In the genomic region with DNA sequence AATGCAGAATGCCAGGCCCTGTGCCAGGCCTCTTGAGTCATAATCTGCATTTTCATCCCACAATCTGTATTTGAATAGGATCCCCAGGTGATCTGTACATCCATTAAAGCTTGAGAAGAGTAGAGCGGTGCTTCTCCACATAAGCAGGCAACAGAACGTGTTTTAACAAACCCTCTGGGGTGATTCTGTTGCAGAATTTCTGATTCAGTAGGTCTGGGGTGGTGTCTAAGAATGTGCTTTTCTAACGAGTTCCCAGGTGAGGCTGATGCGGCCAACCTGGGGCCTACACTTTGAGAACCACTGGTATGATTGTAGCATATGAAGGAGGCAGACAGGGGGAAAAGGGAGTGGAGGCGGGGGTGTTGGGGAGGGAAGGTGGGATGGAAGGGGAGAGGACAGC, we compare ENCODE assay signal across 1 cellular context.
TF ChIP-seq lines count a peak whose summit lies in the region.

No MANE protein-coding gene starts in this region.

TF ChIP-seq in H1, 55 proteins besides CTCF, POLR2A, EP300 and RAD21 (continued from another document):
- TF ChIP-seq, protein P1, sequence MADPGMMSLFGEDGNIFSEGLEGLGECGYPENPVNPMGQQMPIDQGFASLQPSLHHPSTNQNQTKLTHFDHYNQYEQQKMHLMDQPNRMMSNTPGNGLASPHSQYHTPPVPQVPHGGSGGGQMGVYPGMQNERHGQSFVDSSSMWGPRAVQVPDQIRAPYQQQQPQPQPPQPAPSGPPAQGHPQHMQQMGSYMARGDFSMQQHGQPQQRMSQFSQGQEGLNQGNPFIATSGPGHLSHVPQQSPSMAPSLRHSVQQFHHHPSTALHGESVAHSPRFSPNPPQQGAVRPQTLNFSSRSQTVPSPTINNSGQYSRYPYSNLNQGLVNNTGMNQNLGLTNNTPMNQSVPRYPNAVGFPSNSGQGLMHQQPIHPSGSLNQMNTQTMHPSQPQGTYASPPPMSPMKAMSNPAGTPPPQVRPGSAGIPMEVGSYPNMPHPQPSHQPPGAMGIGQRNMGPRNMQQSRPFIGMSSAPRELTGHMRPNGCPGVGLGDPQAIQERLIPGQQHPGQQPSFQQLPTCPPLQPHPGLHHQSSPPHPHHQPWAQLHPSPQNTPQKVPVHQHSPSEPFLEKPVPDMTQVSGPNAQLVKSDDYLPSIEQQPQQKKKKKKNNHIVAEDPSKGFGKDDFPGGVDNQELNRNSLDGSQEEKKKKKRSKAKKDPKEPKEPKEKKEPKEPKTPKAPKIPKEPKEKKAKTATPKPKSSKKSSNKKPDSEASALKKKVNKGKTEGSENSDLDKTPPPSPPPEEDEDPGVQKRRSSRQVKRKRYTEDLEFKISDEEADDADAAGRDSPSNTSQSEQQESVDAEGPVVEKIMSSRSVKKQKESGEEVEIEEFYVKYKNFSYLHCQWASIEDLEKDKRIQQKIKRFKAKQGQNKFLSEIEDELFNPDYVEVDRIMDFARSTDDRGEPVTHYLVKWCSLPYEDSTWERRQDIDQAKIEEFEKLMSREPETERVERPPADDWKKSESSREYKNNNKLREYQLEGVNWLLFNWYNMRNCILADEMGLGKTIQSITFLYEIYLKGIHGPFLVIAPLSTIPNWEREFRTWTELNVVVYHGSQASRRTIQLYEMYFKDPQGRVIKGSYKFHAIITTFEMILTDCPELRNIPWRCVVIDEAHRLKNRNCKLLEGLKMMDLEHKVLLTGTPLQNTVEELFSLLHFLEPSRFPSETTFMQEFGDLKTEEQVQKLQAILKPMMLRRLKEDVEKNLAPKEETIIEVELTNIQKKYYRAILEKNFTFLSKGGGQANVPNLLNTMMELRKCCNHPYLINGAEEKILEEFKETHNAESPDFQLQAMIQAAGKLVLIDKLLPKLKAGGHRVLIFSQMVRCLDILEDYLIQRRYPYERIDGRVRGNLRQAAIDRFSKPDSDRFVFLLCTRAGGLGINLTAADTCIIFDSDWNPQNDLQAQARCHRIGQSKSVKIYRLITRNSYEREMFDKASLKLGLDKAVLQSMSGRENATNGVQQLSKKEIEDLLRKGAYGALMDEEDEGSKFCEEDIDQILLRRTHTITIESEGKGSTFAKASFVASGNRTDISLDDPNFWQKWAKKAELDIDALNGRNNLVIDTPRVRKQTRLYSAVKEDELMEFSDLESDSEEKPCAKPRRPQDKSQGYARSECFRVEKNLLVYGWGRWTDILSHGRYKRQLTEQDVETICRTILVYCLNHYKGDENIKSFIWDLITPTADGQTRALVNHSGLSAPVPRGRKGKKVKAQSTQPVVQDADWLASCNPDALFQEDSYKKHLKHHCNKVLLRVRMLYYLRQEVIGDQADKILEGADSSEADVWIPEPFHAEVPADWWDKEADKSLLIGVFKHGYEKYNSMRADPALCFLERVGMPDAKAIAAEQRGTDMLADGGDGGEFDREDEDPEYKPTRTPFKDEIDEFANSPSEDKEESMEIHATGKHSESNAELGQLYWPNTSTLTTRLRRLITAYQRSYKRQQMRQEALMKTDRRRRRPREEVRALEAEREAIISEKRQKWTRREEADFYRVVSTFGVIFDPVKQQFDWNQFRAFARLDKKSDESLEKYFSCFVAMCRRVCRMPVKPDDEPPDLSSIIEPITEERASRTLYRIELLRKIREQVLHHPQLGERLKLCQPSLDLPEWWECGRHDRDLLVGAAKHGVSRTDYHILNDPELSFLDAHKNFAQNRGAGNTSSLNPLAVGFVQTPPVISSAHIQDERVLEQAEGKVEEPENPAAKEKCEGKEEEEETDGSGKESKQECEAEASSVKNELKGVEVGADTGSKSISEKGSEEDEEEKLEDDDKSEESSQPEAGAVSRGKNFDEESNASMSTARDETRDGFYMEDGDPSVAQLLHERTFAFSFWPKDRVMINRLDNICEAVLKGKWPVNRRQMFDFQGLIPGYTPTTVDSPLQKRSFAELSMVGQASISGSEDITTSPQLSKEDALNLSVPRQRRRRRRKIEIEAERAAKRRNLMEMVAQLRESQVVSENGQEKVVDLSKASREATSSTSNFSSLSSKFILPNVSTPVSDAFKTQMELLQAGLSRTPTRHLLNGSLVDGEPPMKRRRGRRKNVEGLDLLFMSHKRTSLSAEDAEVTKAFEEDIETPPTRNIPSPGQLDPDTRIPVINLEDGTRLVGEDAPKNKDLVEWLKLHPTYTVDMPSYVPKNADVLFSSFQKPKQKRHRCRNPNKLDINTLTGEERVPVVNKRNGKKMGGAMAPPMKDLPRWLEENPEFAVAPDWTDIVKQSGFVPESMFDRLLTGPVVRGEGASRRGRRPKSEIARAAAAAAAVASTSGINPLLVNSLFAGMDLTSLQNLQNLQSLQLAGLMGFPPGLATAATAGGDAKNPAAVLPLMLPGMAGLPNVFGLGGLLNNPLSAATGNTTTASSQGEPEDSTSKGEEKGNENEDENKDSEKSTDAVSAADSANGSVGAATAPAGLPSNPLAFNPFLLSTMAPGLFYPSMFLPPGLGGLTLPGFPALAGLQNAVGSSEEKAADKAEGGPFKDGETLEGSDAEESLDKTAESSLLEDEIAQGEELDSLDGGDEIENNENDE (IDR thresholded peaks at IDR 0.05; ENCODE audit: insufficient replicate concordance, low read length): no peak
- TF ChIP-seq TBP (IDR thresholded peaks at IDR 0.05; ENCODE audit: low read depth, low read length): no peak
